35 cellular contexts compared by ENCODE assay signal in genomic region chr16:10614685-10615084, GRCh38. TPM values are rescaled to one million over a fixed set of nuclear protein-coding genes. Genes with fewer than 3 reads are reported as not detected.
"Had no signal": no experiment of that assay in that cellular context is flagged by ENCODE, and none has a peak within 500 bp of the region (broad histone marks: within the 10 kb centered on the region; RNA-seq: fewer than 3 reads in every experiment).

No MANE protein-coding gene starts in this region.

- H3K27ac Mint-ChIP-seq: activated B cell treated with CpG ODN at 0.5 μM for 24 hours; activated CD4-positive, alpha-beta memory T cell treated with anti-CD3 and anti-CD28 coated beads for 36 hours; activated CD4-positive, alpha-beta T cell treated with anti-CD3 and anti-CD28 coated beads, Interleukin-2, amount 10 ng/mL, durations not matched to agents 24 days and 14 days; activated CD8-positive, alpha-beta memory T cell treated with anti-CD3 and anti-CD28 coated beads, Interleukin-2, amount 10 ng/mL, durations not matched to agents 7 days and 5 days; activated CD8-positive, alpha-beta T cell treated with anti-CD3 and anti-CD28 coated beads, Interleukin-2, amount 10 ng/mL, durations not matched to agents 7 days and 5 days; activated naive CD4-positive, alpha-beta T cell treated with anti-CD3 and anti-CD28 coated beads, Interleukin-2, amount 10 ng/mL, durations not matched to agents 7 days and 5 days; activated naive CD4-positive, alpha-beta T cell treated with anti-CD3 and anti-CD28 coated beads, Interleukin-2, amount 50 U/mL, for 72 hours; activated naive CD8-positive, alpha-beta T cell treated with anti-CD3 and anti-CD28 coated beads for 36 hours; activated T-cell treated with anti-CD3 and anti-CD28 coated beads, Interleukin-2, amount 50 U/mL, for 24 hours; activated T-helper 2 cell treated with anti-CD3 and anti-CD28 coated beads, Interferon-gamma antibody, Interleukin-2, Interleukin-4, amounts not matched to agents 10 μg/mL and 5 μg/mL and 100 μg/mL, durations not matched to agents 14 hours and 24 hours and 36 hours; T-helper 1 cell treated with Interleukin-12 subunit alpha and Interleukin-12 subunit beta and Interleukin-4 antibody, amounts not matched to agents 30 μg/mL and 1 μg/mL, for 36 hours; T-helper 2 cell treated with Interferon-gamma antibody and Interleukin-4, amounts not matched to agents 5 μg/mL and 100 μg/mL, for 36 hours had no signal

- DNase-seq: activated B cell treated with CpG ODN at 0.5 μM for 24 hours; activated CD4-positive, alpha-beta memory T cell treated with anti-CD3 and anti-CD28 coated beads for 36 hours; activated CD4-positive, alpha-beta T cell treated with anti-CD3 and anti-CD28 coated beads for 4 hours; activated CD4-positive, alpha-beta T cell treated with anti-CD3 and anti-CD28 coated beads, Interleukin-2, amount 10 ng/mL, durations not matched to agents 24 days and 14 days; activated CD4-positive, alpha-beta T cell treated with anti-CD3 and anti-CD28 coated beads, Interleukin-2, amount 50 U/mL, for 1 hour; activated CD4-positive, alpha-beta T cell treated with anti-CD3 and anti-CD28 coated beads, Interleukin-2, amount 50 U/mL, for 4 hours; activated CD4-positive, CD25-positive, alpha-beta regulatory T cell treated with anti-CD3 and anti-CD28 coated beads, Interleukin-2, amount 50 U/mL, for 72 hours; activated CD8-positive, alpha-beta memory T cell treated with anti-CD3 and anti-CD28 coated beads for 24 hours; activated CD8-positive, alpha-beta memory T cell treated with anti-CD3 and anti-CD28 coated beads, Interleukin-2, amount 10 ng/mL, durations not matched to agents 7 days and 5 days; activated CD8-positive, alpha-beta memory T cell treated with anti-CD3 and anti-CD28 coated beads, Interleukin-2, amount 50 U/mL, for 48 hours; activated CD8-positive, alpha-beta T cell treated with anti-CD3 and anti-CD28 coated beads, Interleukin-2, amount 10 ng/mL, durations not matched to agents 7 days and 5 days; activated effector memory CD4-positive, alpha-beta T cell treated with Interleukin-2 at 50 U/mL for 16 hours; activated gamma-delta T cell; activated naive CD4-positive, alpha-beta T cell treated with anti-CD3 and anti-CD28 coated beads, Interleukin-2, amount 10 ng/mL, durations not matched to agents 7 days and 5 days; activated naive CD4-positive, alpha-beta T cell treated with Interleukin-2 at 50 U/mL for 16 hours; activated naive CD8-positive, alpha-beta T cell treated with anti-CD3 and anti-CD28 coated beads for 36 hours; activated T-cell treated with anti-CD3 and anti-CD28 coated beads, Interleukin-2, amount 50 U/mL, for 24 hours; activated T-cell treated with anti-CD3 and anti-CD28 coated beads, Interleukin-2, amount 50 U/mL, for 48 hours; adrenal gland; amniotic stem cell; aorta; body of pancreas; brain microvascular endothelial cell; central memory CD4-positive, alpha-beta T cell; T-helper 1 cell; T-helper 2 cell; T-helper 9 cell had no signal

- H3K9me3 ChIP-seq: adrenal gland, body of pancreas, breast epithelium had no signal

- H3K27ac ChIP-seq: adrenal gland, body of pancreas, brain microvascular endothelial cell, breast epithelium, VCaP had no signal

- H3K4me3 Mint-ChIP-seq: activated B cell treated with CpG ODN at 0.5 μM for 24 hours; activated CD4-positive, alpha-beta memory T cell treated with anti-CD3 and anti-CD28 coated beads for 36 hours; activated CD4-positive, alpha-beta T cell treated with anti-CD3 and anti-CD28 coated beads, Interleukin-2, amount 10 ng/mL, durations not matched to agents 24 days and 14 days; activated CD8-positive, alpha-beta memory T cell treated with anti-CD3 and anti-CD28 coated beads, Interleukin-2, amount 10 ng/mL, durations not matched to agents 7 days and 5 days; activated CD8-positive, alpha-beta T cell treated with anti-CD3 and anti-CD28 coated beads, Interleukin-2, amount 10 ng/mL, durations not matched to agents 7 days and 5 days; activated naive CD4-positive, alpha-beta T cell treated with anti-CD3 and anti-CD28 coated beads, Interleukin-2, amount 10 ng/mL, durations not matched to agents 7 days and 5 days; activated naive CD8-positive, alpha-beta T cell treated with anti-CD3 and anti-CD28 coated beads for 36 hours; activated T-cell treated with anti-CD3 and anti-CD28 coated beads, Interleukin-2, amount 50 U/mL, for 24 hours; T-helper 1 cell treated with Interleukin-12 subunit alpha and Interleukin-12 subunit beta and Interleukin-4 antibody, amounts not matched to agents 30 μg/mL and 1 μg/mL, for 36 hours; T-helper 2 cell treated with Interferon-gamma antibody and Interleukin-4, amounts not matched to agents 5 μg/mL and 100 μg/mL, for 36 hours had no signal

- H3K4me3 ChIP-seq: adrenal gland, body of pancreas, breast epithelium had no signal

- ATAC-seq: activated CD8-positive, alpha-beta memory T cell treated with anti-CD3 and anti-CD28 coated beads, Interleukin-2, amount 10 ng/mL, durations not matched to agents 7 days and 5 days; activated CD8-positive, alpha-beta T cell treated with anti-CD3 and anti-CD28 coated beads, Interleukin-2, amount 10 ng/mL, durations not matched to agents 7 days and 5 days; activated naive CD4-positive, alpha-beta T cell treated with anti-CD3 and anti-CD28 coated beads, Interleukin-2, amount 50 U/mL, for 72 hours; body of pancreas had no signal

- H3K36me3 Mint-ChIP-seq: activated CD4-positive, alpha-beta memory T cell treated with anti-CD3 and anti-CD28 coated beads for 36 hours; activated CD8-positive, alpha-beta memory T cell treated with anti-CD3 and anti-CD28 coated beads, Interleukin-2, amount 10 ng/mL, durations not matched to agents 7 days and 5 days; activated naive CD4-positive, alpha-beta T cell treated with anti-CD3 and anti-CD28 coated beads, Interleukin-2, amount 10 ng/mL, durations not matched to agents 7 days and 5 days; activated naive CD4-positive, alpha-beta T cell treated with anti-CD3 and anti-CD28 coated beads, Interleukin-2, amount 50 U/mL, for 72 hours; activated naive CD8-positive, alpha-beta T cell treated with anti-CD3 and anti-CD28 coated beads for 36 hours had no signal

- H3K27me3 ChIP-seq: adrenal gland, body of pancreas, brain microvascular endothelial cell, breast epithelium had no signal

- H3K4me1 ChIP-seq: adrenal gland had no signal

- H3K36me3 ChIP-seq: adrenal gland, brain microvascular endothelial cell, breast epithelium had no signal

- H3K4me1 Mint-ChIP-seq: activated CD8-positive, alpha-beta memory T cell treated with anti-CD3 and anti-CD28 coated beads, Interleukin-2, amount 10 ng/mL, durations not matched to agents 7 days and 5 days; activated naive CD4-positive, alpha-beta T cell treated with anti-CD3 and anti-CD28 coated beads, Interleukin-2, amount 10 ng/mL, durations not matched to agents 7 days and 5 days had no signal

- H3K9me3 Mint-ChIP-seq: activated B cell treated with CpG ODN at 0.5 μM for 24 hours; activated CD4-positive, alpha-beta memory T cell treated with anti-CD3 and anti-CD28 coated beads for 36 hours; activated CD4-positive, alpha-beta T cell treated with anti-CD3 and anti-CD28 coated beads, Interleukin-2, amount 10 ng/mL, durations not matched to agents 24 days and 14 days; activated naive CD4-positive, alpha-beta T cell treated with anti-CD3 and anti-CD28 coated beads, Interleukin-2, amount 10 ng/mL, durations not matched to agents 7 days and 5 days; activated naive CD4-positive, alpha-beta T cell treated with anti-CD3 and anti-CD28 coated beads, Interleukin-2, amount 50 U/mL, for 72 hours; activated naive CD8-positive, alpha-beta T cell treated with anti-CD3 and anti-CD28 coated beads for 36 hours; activated T-cell treated with anti-CD3 and anti-CD28 coated beads, Interleukin-2, amount 50 U/mL, for 24 hours; activated T-helper 2 cell treated with anti-CD3 and anti-CD28 coated beads, Interferon-gamma antibody, Interleukin-2, Interleukin-4, amounts not matched to agents 10 μg/mL and 5 μg/mL and 100 μg/mL, durations not matched to agents 14 hours and 24 hours and 36 hours; T-helper 1 cell treated with Interleukin-12 subunit alpha and Interleukin-12 subunit beta and Interleukin-4 antibody, amounts not matched to agents 30 μg/mL and 1 μg/mL, for 36 hours; T-helper 2 cell treated with Interferon-gamma antibody and Interleukin-4, amounts not matched to agents 5 μg/mL and 100 μg/mL, for 36 hours had no signal

- FAIRE-seq: astrocyte, TTC549 had no signal

RNA-seq across cellular contexts. Expression of gene EMP2, which starts 34.3 kb away (rescaled TPM):
- total RNA-seq: activated B cell treated with CpG ODN at 0.5 μM for 24 hours; activated CD4-positive, alpha-beta memory T cell treated with anti-CD3 and anti-CD28 coated beads for 36 hours; activated CD4-positive, alpha-beta T cell treated with anti-CD3 and anti-CD28 coated beads, Interleukin-2, amount 10 ng/mL, durations not matched to agents 24 days and 14 days; activated CD8-positive, alpha-beta memory T cell treated with anti-CD3 and anti-CD28 coated beads, Interleukin-2, amount 10 ng/mL, durations not matched to agents 7 days and 5 days; activated CD8-positive, alpha-beta T cell treated with anti-CD3 and anti-CD28 coated beads, Interleukin-2, amount 10 ng/mL, durations not matched to agents 7 days and 5 days; activated naive CD4-positive, alpha-beta T cell treated with anti-CD3 and anti-CD28 coated beads, Interleukin-2, amount 50 U/mL, for 72 hours; activated naive CD8-positive, alpha-beta T cell treated with anti-CD3 and anti-CD28 coated beads for 36 hours had no signal
